In the genomic region with DNA sequence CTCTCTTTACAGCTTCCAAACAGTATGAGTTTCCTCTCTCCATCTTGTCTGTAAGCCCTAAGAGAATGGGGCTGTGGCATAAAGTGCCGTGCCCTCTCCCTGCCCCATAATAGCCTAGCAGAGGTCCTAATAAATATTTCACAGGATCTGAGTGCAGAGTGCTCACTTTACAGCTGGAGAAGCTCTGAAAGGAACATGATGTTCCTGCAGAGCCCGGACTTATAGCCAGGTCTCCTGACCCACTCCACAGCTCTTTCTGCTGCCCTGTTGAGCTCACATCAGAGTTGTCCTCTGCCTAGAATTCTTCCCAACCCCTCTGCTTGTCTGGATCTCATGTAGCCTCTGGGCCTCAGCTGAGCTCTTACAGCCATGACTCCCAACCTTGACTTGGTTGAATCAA, we compare ENCODE assay signal across 21 cellular contexts.
DNase-seq lines count a peak whose midpoint lies in the region; ATAC-seq and TF ChIP-seq lines count a peak whose summit lies in the region.
"Had no signal": no experiment of that assay in that cellular context is flagged by ENCODE, and none has a peak within 500 bp of the region (broad histone marks: within the 10 kb centered on the region; RNA-seq: fewer than 3 reads in every experiment).

No MANE protein-coding gene starts in this region.

- DNase-seq in right cardiac atrium, result no peak
- no peak for DNase-seq in type B pancreatic cell (ENCODE audit: extremely low spot score, unreplicated experiment)
- no peak for DNase-seq in amygdala (lab: John Stamatoyannopoulos, UW)
- no peak for DNase-seq in stimulated activated CD8-positive, alpha-beta memory T cell treated with anti-CD3 and anti-CD28 coated beads, Interleukin-4, amount 100 ng/mL, for 48 hours
- no peak for DNase-seq in GM13976 (ENCODE audit: low spot score)
- DNase-seq: DMS153, DND-41, HCEC 1CT, IMR-90, KG1, MG63, NCI-H1105 treated with DMSO at 0.1 percent for 48 hours, NCI-H146, NCI-H2029 treated with DMSO at 0.1 percent for 48 hours, NCI-H446 treated with DMSO at 0.1 percent for 48 hours, NCI-H526, NCI-H82, OCI-M1 had no signal

- peak overlapping the region in 1 of 11 experiments; percentile 28; a peak in 1 of 22 replicates for H3K27ac ChIP-seq in BLaER1 treated with 17β-estradiol and CSF1 and Interleukin-3, amounts not matched to agents 10 nM and 100 nM
- H3K27ac ChIP-seq in VCaP (peak overlapping the region; percentile 23), right cardiac atrium (ENCODE audit: low read length) (peak overlapping the region; percentile 48)
- H3K27ac ChIP-seq: SJSA1 had no signal

- H3K4me2 ChIP-seq in BLaER1 treated with 17β-estradiol and CSF1 and Interleukin-3, amounts not matched to agents 10 nM and 100 nM, result peak overlapping the region in 10 of 11 experiments; percentile 55 to 91 (median 76); a peak in 16 of 22 replicates

- no peaks in the 10 kb centered on the region for H3K36me3 Mint-ChIP-seq in type B pancreatic cell

- intact Hi-C loops in right cardiac atrium (cut with DNase I), result no loop called here

- H3K36me3 ChIP-seq in BLaER1 treated with 17β-estradiol and CSF1 and Interleukin-3, amounts not matched to agents 10 nM and 100 nM, result no peaks in the 10 kb centered on the region
- H3K36me3 ChIP-seq: MG63, SJSA1 had no signal

- H3K4me3 Mint-ChIP-seq in type B pancreatic cell, result no peak overlapping the region

- peak in 1 of 2 donors; percentile 67 for ATAC-seq in right cardiac atrium

- H3K9ac ChIP-seq in BLaER1 treated with 17β-estradiol and CSF1 and Interleukin-3, amounts not matched to agents 10 nM and 100 nM, result no peak overlapping the region; a peak in 1 of 22 replicates

- H4K20me1 ChIP-seq in BLaER1 treated with 17β-estradiol and CSF1 and Interleukin-3, amounts not matched to agents 10 nM and 100 nM, result peaks cover 0 to 9% (median 0%) of the 10 kb centered on the region in 11 experiments; a peak in 3 of 22 replicates

- H3K4me1 ChIP-seq in BLaER1 treated with 17β-estradiol and CSF1 and Interleukin-3, amounts not matched to agents 10 nM and 100 nM, result peaks cover 47 to 71% (median 53%) of the 10 kb centered on the region in 10 experiments
- H3K4me1 ChIP-seq in right cardiac atrium (ENCODE audit: control insufficient read depth, insufficient read depth, low read length), result no peaks in the 10 kb centered on the region
- H3K4me1 ChIP-seq: SJSA1 had no signal

- peaks cover 25% of the 10 kb centered on the region for H3K4me1 Mint-ChIP-seq in type B pancreatic cell (ENCODE audit: unreplicated experiment)

- H3K9me3 ChIP-seq in BLaER1 treated with 17β-estradiol and CSF1 and Interleukin-3, amounts not matched to agents 10 nM and 100 nM (replicated peaks in 1 of 11), result peaks cover 0 to 9% (median 0%) of the 10 kb centered on the region in 11 experiments; a peak in 7 of 22 replicates
- H3K9me3 ChIP-seq in right cardiac atrium (ENCODE audit: control insufficient read depth, low read length), result no peaks in the 10 kb centered on the region
- H3K9me3 ChIP-seq: MG63, SJSA1 had no signal

- no peak overlapping the region for H3K4me3 ChIP-seq in BLaER1 treated with 17β-estradiol and CSF1 and Interleukin-3, amounts not matched to agents 10 nM and 100 nM
- no peak overlapping the region for H3K4me3 ChIP-seq in right cardiac atrium (ENCODE audit: low read length)
- H3K4me3 ChIP-seq: MG63, SJSA1 had no signal

- H3K9me3 Mint-ChIP-seq in type B pancreatic cell, result no peaks in the 10 kb centered on the region

- peak overlapping the region; percentile 10 for H3K27ac Mint-ChIP-seq in type B pancreatic cell

- 66% methylated on average over 2 of the region's 2 CpGs for WGBS in right cardiac atrium

- in situ Hi-C loops in GM13976 (cut with MboI; ENCODE audit: low sequenced_read_pairs, unreplicated experiment), result no loop called here

- peaks cover 20% of the 10 kb centered on the region for H3K27me3 Mint-ChIP-seq in type B pancreatic cell

- TF ChIP-seq CTCF in VCaP (conservative IDR thresholded peaks at IDR 0.05) (no peak), type B pancreatic cell (conservative IDR thresholded peaks at IDR 0.05) (no peak), GM13976 (IDR thresholded peaks at IDR 0.05; ENCODE audit: borderline replicate concordance, control extremely low read depth, extremely low read depth, insufficient read depth, missing control alignments) (no peak)

- H3K27me3 ChIP-seq in BLaER1 treated with 17β-estradiol and CSF1 and Interleukin-3, amounts not matched to agents 10 nM and 100 nM, result peaks cover 7 to 41% (median 30%) of the 10 kb centered on the region in 11 experiments; a peak in 20 of 22 replicates
- H3K27me3 ChIP-seq in right cardiac atrium (ENCODE audit: control insufficient read depth, insufficient read depth), result no peaks in the 10 kb centered on the region
- H3K27me3 ChIP-seq: MG63, SJSA1 had no signal
